In genomic region chr5:41796061-41796460, GRCh38 we compare ENCODE assay signal across 18 cellular contexts.
DNase-seq lines count a peak whose midpoint lies in the region; ATAC-seq, FAIRE-seq and TF ChIP-seq lines count a peak whose summit lies in the region.
"Had no signal": no experiment of that assay in that cellular context is flagged by ENCODE, and none has a peak within 500 bp of the region (broad histone marks: within the 10 kb centered on the region; RNA-seq: fewer than 3 reads in every experiment).

No MANE protein-coding gene starts in this region.

- H3K36me3 Mint-ChIP-seq in mesothelial cell of epicardium = peaks cover 9% of the 10 kb centered on the region

- H3K4me3 ChIP-seq in astrocyte of the spinal cord (ENCODE audit: low read depth, low read length) = no peak overlapping the region
- H3K4me3 ChIP-seq: colonic mucosa, lung had no signal

- H3K4me1 Mint-ChIP-seq in mesothelial cell of epicardium = peaks cover 55% of the 10 kb centered on the region

- in situ Hi-C loops in astrocyte of the spinal cord (cut with HindIII; ENCODE audit: low sequenced_read_pairs) = no loop called here

- DNase-seq in A172 (ENCODE audit: low spot score) (peak; percentile 15), HTR-8/SVneo (ENCODE audit: insufficient read length, low spot score) (no peak), astrocyte of the spinal cord (ENCODE audit: low read depth, low spot score) (peak; percentile 39), mesothelial cell of epicardium (ENCODE audit: low spot score in 2 of 2, unreplicated experiment in 2 of 2) (no peak), NCI-H2171 (lab: John Stamatoyannopoulos, UW) (no peak), NCI-H1105 (lab: John Stamatoyannopoulos, UW) (no peak)
- no peak for DNase-seq in activated CD4-positive, CD25-positive, alpha-beta regulatory T cell (lab: John Stamatoyannopoulos, UW)
- DNase-seq: activated CD4-positive, alpha-beta T cell treated with anti-CD3 and anti-CD28 coated beads, Interleukin-2, amount 10 ng/mL, durations not matched to agents 24 days and 14 days; colonic mucosa; endodermal cell; NCI-H1048; NCI-H2029 treated with DMSO at 0.1 percent for 48 hours; OCI-M1; SHP77; stimulated activated CD4-positive, alpha-beta T cell treated with anti-CD3 and anti-CD28 coated beads, Interleukin-4, amount 100 ng/mL, for 4 hours; stimulated activated naive CD8-positive, alpha-beta T cell treated with anti-CD3 and anti-CD28 coated beads, Interleukin-15, Interleukin-2, amounts not matched to agents 100 U/mL and 50 U/mL, for 24 hours had no signal

- no peak for ATAC-seq in GM18909 (IDR thresholded peaks at IDR 0.05; ENCODE audit: poor library complexity, unreplicated experiment)
- ATAC-seq: stimulated activated naive CD8-positive, alpha-beta T cell treated with anti-CD3 and anti-CD28 coated beads, Interleukin-15, Interleukin-2, amounts not matched to agents 100 U/mL and 50 U/mL, for 24 hours had no signal

- TF ChIP-seq CTCF in astrocyte of the spinal cord (IDR thresholded peaks at IDR 0.05; ENCODE audit: low read depth, low read length) (no peak), mesothelial cell of epicardium (IDR thresholded peaks at IDR 0.05; ENCODE audit: unreplicated experiment) (no peak)

- FAIRE-seq in HTR-8/SVneo (lab: Jason Lieb, UNC) = peak; percentile 26

- peak overlapping the region; percentile 88 for H3K27ac Mint-ChIP-seq in mesothelial cell of epicardium
- H3K27ac Mint-ChIP-seq: activated CD4-positive, alpha-beta T cell treated with anti-CD3 and anti-CD28 coated beads, Interleukin-2, amount 10 ng/mL, durations not matched to agents 24 days and 14 days; endodermal cell had no signal

- H3K27me3 Mint-ChIP-seq in mesothelial cell of epicardium (ENCODE audit: low read depth) = no peaks in the 10 kb centered on the region
- H3K27me3 Mint-ChIP-seq: activated CD4-positive, alpha-beta T cell treated with anti-CD3 and anti-CD28 coated beads, Interleukin-2, amount 10 ng/mL, durations not matched to agents 24 days and 14 days had no signal

- no peaks in the 10 kb centered on the region for H3K9me3 Mint-ChIP-seq in mesothelial cell of epicardium
- H3K9me3 Mint-ChIP-seq: activated CD4-positive, alpha-beta T cell treated with anti-CD3 and anti-CD28 coated beads, Interleukin-2, amount 10 ng/mL, durations not matched to agents 24 days and 14 days; endodermal cell had no signal

- no peak overlapping the region for H3K4me3 Mint-ChIP-seq in mesothelial cell of epicardium
- H3K4me3 Mint-ChIP-seq: activated CD4-positive, alpha-beta T cell treated with anti-CD3 and anti-CD28 coated beads, Interleukin-2, amount 10 ng/mL, durations not matched to agents 24 days and 14 days; endodermal cell had no signal

Comparison
In these comparisons a context has a peak if more than half of its experiments do, and no peak if none do; other contexts are left out.
1. DNase-seq: peak in A172 (single experiment) and astrocyte of the spinal cord (single experiment); none in HTR-8/SVneo (single experiment), mesothelial cell of epicardium (0 of 2), activated CD4-positive, CD25-positive, alpha-beta regulatory T cell (0 of 4), NCI-H2171 (single experiment) and NCI-H1105 (single experiment).